ENCODE assay signal across 25 cellular contexts in genomic region chr2:67015681-67016080, GRCh38.
"Had no signal": no experiment of that assay in that cellular context is flagged by ENCODE, and none has a peak within 500 bp of the region (broad histone marks: within the 10 kb centered on the region; RNA-seq: fewer than 3 reads in every experiment).

No MANE protein-coding gene starts in this region.

- ATAC-seq: left lobe of liver had no signal

- H3K27me3 Mint-ChIP-seq: progenitor cell of endocrine pancreas had no signal

- H3K4me3 ChIP-seq: esophagus squamous epithelium, lung, right atrium auricular region, thyroid gland had no signal

- H3K27ac Mint-ChIP-seq: progenitor cell of endocrine pancreas had no signal

- H3K36me3 ChIP-seq: brain microvascular endothelial cell, esophagus squamous epithelium, right atrium auricular region, thyroid gland had no signal

- H3K4me1 ChIP-seq: esophagus squamous epithelium, right atrium auricular region, thyroid gland had no signal

- H3K9me3 ChIP-seq: esophagus squamous epithelium, right atrium auricular region, thyroid gland had no signal

- DNase-seq: activated CD4-positive, alpha-beta T cell treated with anti-CD3 and anti-CD28 coated beads, Interleukin-2, amount 50 U/mL, for 1 hour; activated CD4-positive, CD25-positive, alpha-beta regulatory T cell treated with anti-CD3 and anti-CD28 coated beads, Interleukin-2, amount 50 U/mL, for 72 hours; activated CD8-positive, alpha-beta memory T cell treated with anti-CD3 and anti-CD28 coated beads for 24 hours; activated CD8-positive, alpha-beta memory T cell treated with anti-CD3 and anti-CD28 coated beads, Interleukin-2, amount 50 U/mL, for 48 hours; activated effector memory CD4-positive, alpha-beta T cell treated with anti-CD3 and anti-CD28 coated beads, Interleukin-2, amount 50 U/mL, for 16 hours; activated naive CD4-positive, alpha-beta T cell treated with anti-CD3 and anti-CD28 coated beads, Interleukin-2, amount 50 U/mL, for 16 hours; activated T-cell treated with anti-CD3 and anti-CD28 coated beads, Interleukin-2, amount 50 U/mL, for 48 hours; aorta; brain microvascular endothelial cell; cerebellar nuclear complex; effector CD4-positive, alpha-beta T cell; esophagus squamous epithelium; occipital lobe; stimulated activated CD4-positive, alpha-beta T cell treated with anti-CD3 and anti-CD28 coated beads, Interleukin-12 subunit alpha, Interleukin-12 subunit beta, amount 100 ng/mL, for 4 hours; stimulated activated CD4-positive, alpha-beta T cell treated with anti-CD3 and anti-CD28 coated beads, Interleukin-1b, Interleukin-23, amount 100 ng/mL, for 48 hours; stimulated activated CD8-positive, alpha-beta memory T cell treated with anti-CD3 and anti-CD28 coated beads, Interleukin-4, amount 100 ng/mL, for 48 hours; stimulated activated naive CD4-positive, alpha-beta T cell; thyroid gland had no signal

- FAIRE-seq: endothelial cell of umbilical vein, islet of Langerhans had no signal

- H3K27me3 ChIP-seq: brain microvascular endothelial cell, esophagus squamous epithelium, right atrium auricular region, thyroid gland had no signal

- H3K27ac ChIP-seq: brain microvascular endothelial cell, esophagus squamous epithelium, right atrium auricular region, thyroid gland, VCaP had no signal
